12 cellular contexts compared by ENCODE assay signal in genomic region chr17:79438936-79439335, GRCh38.
A peak's percentile ranks its signal among the peaks of the same experiment; 100 is the strongest.
DNase-seq lines count a peak whose midpoint lies in the region; ATAC-seq and TF ChIP-seq lines count a peak whose summit lies in the region.
"Had no signal": no experiment of that assay in that cellular context is flagged by ENCODE, and none has a peak within 500 bp of the region (broad histone marks: within the 10 kb centered on the region; RNA-seq: fewer than 3 reads in every experiment).

No MANE protein-coding gene starts in this region.

- H3K4me1 ChIP-seq in BLaER1, result peaks cover 60% of the 10 kb centered on the region
- peaks cover 0 to 62% (median 43%) of the 10 kb centered on the region in 10 experiments; a peak in 15 of 20 replicates for H3K4me1 ChIP-seq in BLaER1 treated with 17β-estradiol and CSF1 and Interleukin-3, amounts not matched to agents 10 nM and 100 nM

- H3K4me3 ChIP-seq in BLaER1 (no peak overlapping the region), WERI-Rb-1 (ENCODE audit: low read depth, low read length) (no peak overlapping the region)
- H3K4me3 ChIP-seq in BLaER1 treated with 17β-estradiol and CSF1 and Interleukin-3, amounts not matched to agents 10 nM and 100 nM, result no peak overlapping the region
- H3K4me3 ChIP-seq: GM23248 had no signal

- ATAC-seq in HG02610 (IDR thresholded peaks at IDR 0.05; ENCODE audit: unreplicated experiment), result no peak

- DNase-seq in WERI-Rb-1, result peak; percentile 82
- DNase-seq in stimulated activated CD4-positive, alpha-beta T cell treated with anti-CD3 and anti-CD28 coated beads, Interleukin-2, amount 100 ng/mL, for 24 hours, result no peak
- no peak for DNase-seq in effector CD4-positive, alpha-beta T cell
- DNase-seq: CD4-positive, alpha-beta T cell; CD8-positive, alpha-beta memory T cell; DMS53; GM23248; H7; HCEC 1CT had no signal

- H3K4me2 ChIP-seq in BLaER1, result peak overlapping the region; percentile 73
- H3K4me2 ChIP-seq in BLaER1 treated with 17β-estradiol and CSF1 and Interleukin-3, amounts not matched to agents 10 nM and 100 nM, result peak overlapping the region in 8 of 11 experiments; percentile 39 to 82 (median 74); a peak in 14 of 22 replicates

- H3K27ac ChIP-seq in BLaER1 (no peak overlapping the region), WERI-Rb-1 (peak overlapping the region; percentile 60)
- no peak overlapping the region for H3K27ac ChIP-seq in BLaER1 treated with 17β-estradiol and CSF1 and Interleukin-3, amounts not matched to agents 10 nM and 100 nM
- H3K27ac ChIP-seq: GM23248 had no signal

- H3K9me3 ChIP-seq in BLaER1 (0 out of 2 replicates have a peak, but pooled peaks cover 3% of the 10 kb centered on the region), WERI-Rb-1 (ENCODE audit: severe bottlenecking) (peaks cover 3% of the 10 kb centered on the region)
- peaks cover 0 to 5% (median 0%) of the 10 kb centered on the region in 11 experiments; a peak in 1 of 22 replicates for H3K9me3 ChIP-seq in BLaER1 treated with 17β-estradiol and CSF1 and Interleukin-3, amounts not matched to agents 10 nM and 100 nM (replicated peaks in 1 of 11)

- H3K36me3 ChIP-seq in BLaER1 (no peaks in the 10 kb centered on the region), WERI-Rb-1 (peaks cover 13% of the 10 kb centered on the region; the same call in 1 of the 2 replicates)
- H3K36me3 ChIP-seq in BLaER1 treated with 17β-estradiol and CSF1 and Interleukin-3, amounts not matched to agents 10 nM and 100 nM, result no peaks in the 10 kb centered on the region

- H3K9ac ChIP-seq in BLaER1, result no peak overlapping the region
- H3K9ac ChIP-seq in BLaER1 treated with 17β-estradiol and CSF1 and Interleukin-3, amounts not matched to agents 10 nM and 100 nM, result peak overlapping the region in 1 of 11 experiments; percentile 41; a peak in 1 of 22 replicates
- H3K9ac ChIP-seq: GM23248 had no signal

- TF ChIP-seq CTCF in WERI-Rb-1 (IDR thresholded peaks at IDR 0.05; ENCODE audit: low read depth, low read length), result no peak

- H4K20me1 ChIP-seq in BLaER1, result no peaks in the 10 kb centered on the region
- 0 out of 22 replicates have a peak, but pooled peaks cover 0 to 10% (median 0%) of the 10 kb centered on the region in 11 experiments for H4K20me1 ChIP-seq in BLaER1 treated with 17β-estradiol and CSF1 and Interleukin-3, amounts not matched to agents 10 nM and 100 nM

- H3K27me3 ChIP-seq in BLaER1 (no peaks in the 10 kb centered on the region), WERI-Rb-1 (ENCODE audit: insufficient read depth, low read depth, severe bottlenecking) (no peaks in the 10 kb centered on the region)
- no peaks in the 10 kb centered on the region for H3K27me3 ChIP-seq in BLaER1 treated with 17β-estradiol and CSF1 and Interleukin-3, amounts not matched to agents 10 nM and 100 nM
